Comparison of ENCODE assay signal across 9 cellular contexts in the genomic region with DNA sequence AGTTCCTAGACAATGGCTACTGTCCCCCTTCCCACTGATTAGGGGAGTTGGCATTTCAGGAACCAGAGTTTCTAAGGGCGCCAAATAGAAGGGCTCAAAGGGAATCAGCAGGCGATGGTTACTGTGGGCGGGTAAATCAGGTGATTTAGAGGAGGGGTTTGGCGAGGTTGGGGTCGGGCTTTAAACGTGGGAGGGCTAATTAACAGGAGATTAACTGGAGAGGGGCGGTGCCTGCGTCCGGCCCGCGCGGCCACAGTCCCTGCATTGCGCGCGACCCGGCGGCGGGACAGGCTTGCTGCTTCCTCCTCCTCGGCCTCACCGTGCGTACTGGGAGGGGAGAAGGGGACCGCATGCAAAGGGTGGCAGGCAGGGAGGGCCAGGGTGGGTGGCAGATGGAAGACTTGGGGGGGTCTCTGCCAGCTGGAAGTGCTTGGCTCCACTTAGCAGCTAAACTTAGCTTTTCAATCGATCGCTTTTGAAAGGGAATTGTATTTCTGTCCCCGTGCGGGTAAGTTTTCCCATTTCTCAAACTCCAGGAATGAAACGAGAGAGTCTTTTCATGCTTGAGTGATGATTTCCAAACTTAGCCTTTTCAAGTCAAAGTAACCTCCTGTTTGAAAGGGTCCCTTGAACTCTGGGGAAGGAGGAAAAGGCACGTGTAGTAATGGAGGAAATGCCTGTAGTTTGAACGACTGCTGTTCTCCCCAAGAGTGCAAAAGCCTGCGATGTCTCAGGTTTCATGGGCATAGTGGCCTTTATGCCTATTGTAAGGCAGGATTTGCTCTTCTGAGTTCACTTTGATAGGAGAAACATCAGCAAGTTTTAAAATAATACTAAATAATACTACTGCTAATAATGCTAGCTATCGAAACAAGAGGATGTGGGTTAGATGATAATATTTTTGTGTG. TPM values are rescaled to one million over a fixed set of nuclear protein-coding genes. Genes with fewer than 3 reads are reported as not detected.
DNase-seq lines count a peak whose midpoint lies in the region.
"Had no signal": no experiment of that assay in that cellular context is flagged by ENCODE, and none has a peak within 500 bp of the region (broad histone marks: within the 10 kb centered on the region; RNA-seq: fewer than 3 reads in every experiment).

A gene with protein sequence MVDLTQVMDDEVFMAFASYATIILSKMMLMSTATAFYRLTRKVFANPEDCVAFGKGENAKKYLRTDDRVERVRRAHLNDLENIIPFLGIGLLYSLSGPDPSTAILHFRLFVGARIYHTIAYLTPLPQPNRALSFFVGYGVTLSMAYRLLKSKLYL (plus strand): TSS at position 255 of the 908 bp plus-strand sequence. CDS start 6,608 bp downstream, outside the sequence.

- no peaks in the 10 kb centered on the region for H3K36me3 ChIP-seq in mucosa of stomach (ENCODE audit: control insufficient read depth, insufficient read depth, low read length)
- H3K36me3 ChIP-seq: BLaER1 treated with 17β-estradiol and CSF1 and Interleukin-3, amounts not matched to agents 10 nM and 100 nM had no signal

- peaks cover 8% of the 10 kb centered on the region for H3K4me1 ChIP-seq in mucosa of stomach (ENCODE audit: control insufficient read depth, insufficient read depth, low read length)

- H3K9ac ChIP-seq in mucosa of stomach (ENCODE audit: low read length) = peak within 1 kb of the TSS; percentile 83

- no peaks in the 10 kb centered on the region for H3K9me3 ChIP-seq in mucosa of stomach (ENCODE audit: control insufficient read depth, low read length)
- H3K9me3 ChIP-seq: BLaER1 treated with 17β-estradiol and CSF1 and Interleukin-3, amounts not matched to agents 10 nM and 100 nM had no signal

- DNase-seq in NCI-H2107 treated with DMSO at 0.1 percent for 48 hours (lab: John Stamatoyannopoulos, UW; ENCODE audit: unreplicated experiment) (peak; percentile 84), NCI-H2107 (lab: John Stamatoyannopoulos, UW) (no peak), HK-2 (ENCODE audit: unreplicated experiment) (peak; percentile 77), RPMI7951 (ENCODE audit: low read depth) (peak; percentile 60), fibroblast of gingiva (ENCODE audit: low read depth) (peak; percentile 84), NCI-H146 treated with DMSO at 0.1 percent for 48 hours (lab: John Stamatoyannopoulos, UW; ENCODE audit: unreplicated experiment) (no peak), DMS114 treated with DMSO at 0.1 percent for 48 hours (lab: John Stamatoyannopoulos, UW; ENCODE audit: unreplicated experiment) (no peak)

- peak within 1 kb of the TSS; percentile 69 for H3K4me3 ChIP-seq in mucosa of stomach (ENCODE audit: low read length)
- H3K4me3 ChIP-seq: BLaER1 treated with 17β-estradiol and CSF1 and Interleukin-3, amounts not matched to agents 10 nM and 100 nM had no signal

- H3K27me3 ChIP-seq in mucosa of stomach (ENCODE audit: control insufficient read depth, insufficient read depth, low read length) = no peaks in the 10 kb centered on the region
- H3K27me3 ChIP-seq: BLaER1 treated with 17β-estradiol and CSF1 and Interleukin-3, amounts not matched to agents 10 nM and 100 nM had no signal

RNA-seq across cellular contexts. Expression of the gene that starts here (rescaled TPM):
- total RNA-seq in RPMI7951 (2014; rRNA removed; shearing (Covaris generic)) = 62.5 and 75.6 TPM in 2 replicates

Comparison
In these comparisons a context has a peak if more than half of its experiments do, and no peak if none do; other contexts are left out.
1. DNase-seq: peak in NCI-H2107 treated with DMSO at 0.1 percent for 48 hours (single experiment), HK-2 (single experiment), RPMI7951 (single experiment) and fibroblast of gingiva (single experiment); none in NCI-H2107 (single experiment), NCI-H146 treated with DMSO at 0.1 percent for 48 hours (single experiment) and DMS114 treated with DMSO at 0.1 percent for 48 hours (single experiment).